Comparison of ENCODE assay signal across 1 cellular context in the genomic region with DNA sequence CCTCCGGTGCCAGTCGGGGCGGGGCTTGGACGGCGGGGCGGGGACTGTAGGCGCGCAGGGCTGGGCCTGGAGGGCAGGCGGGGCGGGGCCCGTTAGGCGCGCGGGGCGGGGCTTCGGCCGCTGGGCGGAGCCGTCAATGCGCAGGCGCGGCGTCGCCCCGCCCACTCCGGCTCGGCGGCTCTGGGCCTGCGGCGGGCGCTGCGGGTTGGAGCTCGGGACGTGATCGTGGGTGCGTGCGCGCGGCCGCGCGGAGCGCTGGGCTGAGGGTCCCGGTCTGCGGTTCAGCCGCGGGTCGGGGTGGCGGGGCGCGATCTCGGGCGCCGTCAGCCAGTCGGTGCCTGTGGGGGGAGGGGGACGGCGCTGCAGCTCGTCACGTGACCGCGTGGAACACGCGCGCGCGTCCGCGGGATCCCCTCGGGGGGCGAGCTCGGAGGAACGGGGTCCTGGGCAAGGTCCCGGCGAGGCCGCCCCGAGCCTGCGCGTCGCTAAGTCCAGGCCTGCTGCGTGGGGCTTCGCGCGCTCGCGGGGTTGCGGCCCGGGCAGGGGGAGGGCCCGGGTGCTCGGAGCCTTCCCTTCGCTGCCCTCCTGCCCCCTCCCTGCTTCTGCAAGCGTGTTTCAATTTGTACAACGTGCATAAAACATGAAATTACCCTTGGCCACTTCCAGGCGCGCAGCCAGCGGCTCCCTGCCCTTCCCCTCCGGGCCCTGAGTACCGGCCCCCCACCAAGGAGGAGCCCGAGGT.
TF ChIP-seq lines count a peak whose summit lies in the region.

A gene (plus strand): TSS at position 164 of the 742 bp plus-strand sequence. CDS start 595 bp downstream, outside the sequence.

TF ChIP-seq in GM12878, 131 proteins besides CTCF, POLR2A, EP300 and RAD21 (continued from another document and continues in another):
- TF ChIP-seq, protein P1, sequence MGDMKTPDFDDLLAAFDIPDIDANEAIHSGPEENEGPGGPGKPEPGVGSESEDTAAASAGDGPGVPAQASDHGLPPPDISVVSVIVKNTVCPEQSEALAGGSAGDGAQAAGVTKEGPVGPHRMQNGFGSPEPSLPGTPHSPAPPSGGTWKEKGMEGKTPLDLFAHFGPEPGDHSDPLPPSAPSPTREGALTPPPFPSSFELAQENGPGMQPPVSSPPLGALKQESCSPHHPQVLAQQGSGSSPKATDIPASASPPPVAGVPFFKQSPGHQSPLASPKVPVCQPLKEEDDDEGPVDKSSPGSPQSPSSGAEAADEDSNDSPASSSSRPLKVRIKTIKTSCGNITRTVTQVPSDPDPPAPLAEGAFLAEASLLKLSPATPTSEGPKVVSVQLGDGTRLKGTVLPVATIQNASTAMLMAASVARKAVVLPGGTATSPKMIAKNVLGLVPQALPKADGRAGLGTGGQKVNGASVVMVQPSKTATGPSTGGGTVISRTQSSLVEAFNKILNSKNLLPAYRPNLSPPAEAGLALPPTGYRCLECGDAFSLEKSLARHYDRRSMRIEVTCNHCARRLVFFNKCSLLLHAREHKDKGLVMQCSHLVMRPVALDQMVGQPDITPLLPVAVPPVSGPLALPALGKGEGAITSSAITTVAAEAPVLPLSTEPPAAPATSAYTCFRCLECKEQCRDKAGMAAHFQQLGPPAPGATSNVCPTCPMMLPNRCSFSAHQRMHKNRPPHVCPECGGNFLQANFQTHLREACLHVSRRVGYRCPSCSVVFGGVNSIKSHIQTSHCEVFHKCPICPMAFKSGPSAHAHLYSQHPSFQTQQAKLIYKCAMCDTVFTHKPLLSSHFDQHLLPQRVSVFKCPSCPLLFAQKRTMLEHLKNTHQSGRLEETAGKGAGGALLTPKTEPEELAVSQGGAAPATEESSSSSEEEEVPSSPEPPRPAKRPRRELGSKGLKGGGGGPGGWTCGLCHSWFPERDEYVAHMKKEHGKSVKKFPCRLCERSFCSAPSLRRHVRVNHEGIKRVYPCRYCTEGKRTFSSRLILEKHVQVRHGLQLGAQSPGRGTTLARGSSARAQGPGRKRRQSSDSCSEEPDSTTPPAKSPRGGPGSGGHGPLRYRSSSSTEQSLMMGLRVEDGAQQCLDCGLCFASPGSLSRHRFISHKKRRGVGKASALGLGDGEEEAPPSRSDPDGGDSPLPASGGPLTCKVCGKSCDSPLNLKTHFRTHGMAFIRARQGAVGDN (IDR thresholded peaks at IDR 0.05), result peak; percentile 80
- TF ChIP-seq MYC (IDR thresholded peaks at IDR 0.05; ENCODE audit: insufficient read depth, insufficient read length, insufficient replicate concordance, low read length, severe bottlenecking) (peak; percentile 70), SMARCA5 (IDR thresholded peaks at IDR 0.05) (peak; percentile 74; the same call in 1 of the 2 replicates), CHD1 (IDR thresholded peaks at IDR 0.05; ENCODE audit: low read depth, low read length) (no peak), GATAD2B (conservative IDR thresholded peaks at IDR 0.05; ENCODE audit: low read depth) (peak; percentile 100), IKZF1 (conservative IDR thresholded peaks at IDR 0.05) (peak; percentile 78), SPI1 (IDR thresholded peaks at IDR 0.05; ENCODE audit: borderline replicate concordance, insufficient read depth, low read depth, low read length) (no peak), RAD51 (IDR thresholded peaks at IDR 0.05) (peak; percentile 86), NRF1 (conservative IDR thresholded peaks at IDR 0.05; ENCODE audit: low read depth, low read length) (peak; percentile 62), LARP7 (IDR thresholded peaks at IDR 0.05) (peak; percentile 88), NR2F1 (conservative IDR thresholded peaks at IDR 0.05) (peak; percentile 71), ETV6 (conservative IDR thresholded peaks at IDR 0.05 in 1 of 2, IDR thresholded peaks at IDR 0.05 in 1 of 2; ENCODE audit: borderline replicate concordance in 1 of 2, low read depth in 1 of 2) (no peak), CHD2 (IDR thresholded peaks at IDR 0.05; ENCODE audit: borderline replicate concordance, low read depth, low read length) (peak; percentile 71), SP1 (IDR thresholded peaks at IDR 0.05; ENCODE audit: low read depth, low read length) (peak; percentile 66), NFXL1 (IDR thresholded peaks at IDR 0.05; ENCODE audit: borderline replicate concordance) (0 out of 2 replicates have a peak, but pooled peaks have one; percentile 64), DPF2 (IDR thresholded peaks at IDR 0.05) (peak; percentile 95), RCOR1 (conservative IDR thresholded peaks at IDR 0.05; ENCODE audit: low read depth, low read length) (peak; percentile 45; the same call in 1 of the 2 replicates), ZNF217 (IDR thresholded peaks at IDR 0.05) (peak; percentile 74; the same call in 1 of the 2 replicates), TARDBP (IDR thresholded peaks at IDR 0.05; ENCODE audit: borderline replicate concordance) (no peak), POLR2AphosphoS2 (IDR thresholded peaks at IDR 0.05; ENCODE audit: low read depth, low read length) (peak; percentile 41; the same call in 1 of the 2 replicates), ASH2L (IDR thresholded peaks at IDR 0.05; ENCODE audit: borderline replicate concordance, low read depth) (0 out of 2 replicates have a peak, but pooled peaks have one; percentile 51), RELA (IDR thresholded peaks at IDR 0.05; ENCODE audit: borderline replicate concordance, partially characterized antibody) (peak; percentile 38), ZNF207 (IDR thresholded peaks at IDR 0.05; ENCODE audit: borderline replicate concordance) (peak; percentile 31; the same call in 1 of the 2 replicates), SIN3A (IDR thresholded peaks at IDR 0.05; ENCODE audit: low read depth, low read length) (peak; percentile 43; the same call in 1 of the 2 replicates)
- TF ChIP-seq, protein P2, sequence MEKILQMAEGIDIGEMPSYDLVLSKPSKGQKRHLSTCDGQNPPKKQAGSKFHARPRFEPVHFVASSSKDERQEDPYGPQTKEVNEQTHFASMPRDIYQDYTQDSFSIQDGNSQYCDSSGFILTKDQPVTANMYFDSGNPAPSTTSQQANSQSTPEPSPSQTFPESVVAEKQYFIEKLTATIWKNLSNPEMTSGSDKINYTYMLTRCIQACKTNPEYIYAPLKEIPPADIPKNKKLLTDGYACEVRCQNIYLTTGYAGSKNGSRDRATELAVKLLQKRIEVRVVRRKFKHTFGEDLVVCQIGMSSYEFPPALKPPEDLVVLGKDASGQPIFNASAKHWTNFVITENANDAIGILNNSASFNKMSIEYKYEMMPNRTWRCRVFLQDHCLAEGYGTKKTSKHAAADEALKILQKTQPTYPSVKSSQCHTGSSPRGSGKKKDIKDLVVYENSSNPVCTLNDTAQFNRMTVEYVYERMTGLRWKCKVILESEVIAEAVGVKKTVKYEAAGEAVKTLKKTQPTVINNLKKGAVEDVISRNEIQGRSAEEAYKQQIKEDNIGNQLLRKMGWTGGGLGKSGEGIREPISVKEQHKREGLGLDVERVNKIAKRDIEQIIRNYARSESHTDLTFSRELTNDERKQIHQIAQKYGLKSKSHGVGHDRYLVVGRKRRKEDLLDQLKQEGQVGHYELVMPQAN (conservative IDR thresholded peaks at IDR 0.05), result peak; percentile 84
- TF ChIP-seq, protein P3, sequence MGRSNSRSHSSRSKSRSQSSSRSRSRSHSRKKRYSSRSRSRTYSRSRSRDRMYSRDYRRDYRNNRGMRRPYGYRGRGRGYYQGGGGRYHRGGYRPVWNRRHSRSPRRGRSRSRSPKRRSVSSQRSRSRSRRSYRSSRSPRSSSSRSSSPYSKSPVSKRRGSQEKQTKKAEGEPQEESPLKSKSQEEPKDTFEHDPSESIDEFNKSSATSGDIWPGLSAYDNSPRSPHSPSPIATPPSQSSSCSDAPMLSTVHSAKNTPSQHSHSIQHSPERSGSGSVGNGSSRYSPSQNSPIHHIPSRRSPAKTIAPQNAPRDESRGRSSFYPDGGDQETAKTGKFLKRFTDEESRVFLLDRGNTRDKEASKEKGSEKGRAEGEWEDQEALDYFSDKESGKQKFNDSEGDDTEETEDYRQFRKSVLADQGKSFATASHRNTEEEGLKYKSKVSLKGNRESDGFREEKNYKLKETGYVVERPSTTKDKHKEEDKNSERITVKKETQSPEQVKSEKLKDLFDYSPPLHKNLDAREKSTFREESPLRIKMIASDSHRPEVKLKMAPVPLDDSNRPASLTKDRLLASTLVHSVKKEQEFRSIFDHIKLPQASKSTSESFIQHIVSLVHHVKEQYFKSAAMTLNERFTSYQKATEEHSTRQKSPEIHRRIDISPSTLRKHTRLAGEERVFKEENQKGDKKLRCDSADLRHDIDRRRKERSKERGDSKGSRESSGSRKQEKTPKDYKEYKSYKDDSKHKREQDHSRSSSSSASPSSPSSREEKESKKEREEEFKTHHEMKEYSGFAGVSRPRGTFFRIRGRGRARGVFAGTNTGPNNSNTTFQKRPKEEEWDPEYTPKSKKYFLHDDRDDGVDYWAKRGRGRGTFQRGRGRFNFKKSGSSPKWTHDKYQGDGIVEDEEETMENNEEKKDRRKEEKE (IDR thresholded peaks at IDR 0.05), result peak; percentile 67; the same call in 1 of the 2 replicates
- TF ChIP-seq, protein P4, sequence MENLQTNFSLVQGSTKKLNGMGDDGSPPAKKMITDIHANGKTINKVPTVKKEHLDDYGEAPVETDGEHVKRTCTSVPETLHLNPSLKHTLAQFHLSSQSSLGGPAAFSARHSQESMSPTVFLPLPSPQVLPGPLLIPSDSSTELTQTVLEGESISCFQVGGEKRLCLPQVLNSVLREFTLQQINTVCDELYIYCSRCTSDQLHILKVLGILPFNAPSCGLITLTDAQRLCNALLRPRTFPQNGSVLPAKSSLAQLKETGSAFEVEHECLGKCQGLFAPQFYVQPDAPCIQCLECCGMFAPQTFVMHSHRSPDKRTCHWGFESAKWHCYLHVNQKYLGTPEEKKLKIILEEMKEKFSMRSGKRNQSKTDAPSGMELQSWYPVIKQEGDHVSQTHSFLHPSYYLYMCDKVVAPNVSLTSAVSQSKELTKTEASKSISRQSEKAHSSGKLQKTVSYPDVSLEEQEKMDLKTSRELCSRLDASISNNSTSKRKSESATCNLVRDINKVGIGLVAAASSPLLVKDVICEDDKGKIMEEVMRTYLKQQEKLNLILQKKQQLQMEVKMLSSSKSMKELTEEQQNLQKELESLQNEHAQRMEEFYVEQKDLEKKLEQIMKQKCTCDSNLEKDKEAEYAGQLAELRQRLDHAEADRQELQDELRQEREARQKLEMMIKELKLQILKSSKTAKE (IDR thresholded peaks at IDR 0.05; ENCODE audit: low read depth, poor library complexity, severe bottlenecking), result no peak
- TF ChIP-seq, protein P5, sequence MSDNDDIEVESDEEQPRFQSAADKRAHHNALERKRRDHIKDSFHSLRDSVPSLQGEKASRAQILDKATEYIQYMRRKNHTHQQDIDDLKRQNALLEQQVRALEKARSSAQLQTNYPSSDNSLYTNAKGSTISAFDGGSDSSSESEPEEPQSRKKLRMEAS (IDR thresholded peaks at IDR 0.05; ENCODE audit: low read depth, low read length), result peak; percentile 46; the same call in 1 of the 2 replicates
- TF ChIP-seq, protein P6, sequence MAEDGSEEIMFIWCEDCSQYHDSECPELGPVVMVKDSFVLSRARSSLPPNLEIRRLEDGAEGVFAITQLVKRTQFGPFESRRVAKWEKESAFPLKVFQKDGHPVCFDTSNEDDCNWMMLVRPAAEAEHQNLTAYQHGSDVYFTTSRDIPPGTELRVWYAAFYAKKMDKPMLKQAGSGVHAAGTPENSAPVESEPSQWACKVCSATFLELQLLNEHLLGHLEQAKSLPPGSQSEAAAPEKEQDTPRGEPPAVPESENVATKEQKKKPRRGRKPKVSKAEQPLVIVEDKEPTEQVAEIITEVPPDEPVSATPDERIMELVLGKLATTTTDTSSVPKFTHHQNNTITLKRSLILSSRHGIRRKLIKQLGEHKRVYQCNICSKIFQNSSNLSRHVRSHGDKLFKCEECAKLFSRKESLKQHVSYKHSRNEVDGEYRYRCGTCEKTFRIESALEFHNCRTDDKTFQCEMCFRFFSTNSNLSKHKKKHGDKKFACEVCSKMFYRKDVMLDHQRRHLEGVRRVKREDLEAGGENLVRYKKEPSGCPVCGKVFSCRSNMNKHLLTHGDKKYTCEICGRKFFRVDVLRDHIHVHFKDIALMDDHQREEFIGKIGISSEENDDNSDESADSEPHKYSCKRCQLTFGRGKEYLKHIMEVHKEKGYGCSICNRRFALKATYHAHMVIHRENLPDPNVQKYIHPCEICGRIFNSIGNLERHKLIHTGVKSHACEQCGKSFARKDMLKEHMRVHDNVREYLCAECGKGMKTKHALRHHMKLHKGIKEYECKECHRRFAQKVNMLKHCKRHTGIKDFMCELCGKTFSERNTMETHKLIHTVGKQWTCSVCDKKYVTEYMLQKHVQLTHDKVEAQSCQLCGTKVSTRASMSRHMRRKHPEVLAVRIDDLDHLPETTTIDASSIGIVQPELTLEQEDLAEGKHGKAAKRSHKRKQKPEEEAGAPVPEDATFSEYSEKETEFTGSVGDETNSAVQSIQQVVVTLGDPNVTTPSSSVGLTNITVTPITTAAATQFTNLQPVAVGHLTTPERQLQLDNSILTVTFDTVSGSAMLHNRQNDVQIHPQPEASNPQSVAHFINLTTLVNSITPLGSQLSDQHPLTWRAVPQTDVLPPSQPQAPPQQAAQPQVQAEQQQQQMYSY (CRISPR knock-in tag; IDR thresholded peaks at IDR 0.05), result peak; percentile 74
- TF ChIP-seq, protein P7, sequence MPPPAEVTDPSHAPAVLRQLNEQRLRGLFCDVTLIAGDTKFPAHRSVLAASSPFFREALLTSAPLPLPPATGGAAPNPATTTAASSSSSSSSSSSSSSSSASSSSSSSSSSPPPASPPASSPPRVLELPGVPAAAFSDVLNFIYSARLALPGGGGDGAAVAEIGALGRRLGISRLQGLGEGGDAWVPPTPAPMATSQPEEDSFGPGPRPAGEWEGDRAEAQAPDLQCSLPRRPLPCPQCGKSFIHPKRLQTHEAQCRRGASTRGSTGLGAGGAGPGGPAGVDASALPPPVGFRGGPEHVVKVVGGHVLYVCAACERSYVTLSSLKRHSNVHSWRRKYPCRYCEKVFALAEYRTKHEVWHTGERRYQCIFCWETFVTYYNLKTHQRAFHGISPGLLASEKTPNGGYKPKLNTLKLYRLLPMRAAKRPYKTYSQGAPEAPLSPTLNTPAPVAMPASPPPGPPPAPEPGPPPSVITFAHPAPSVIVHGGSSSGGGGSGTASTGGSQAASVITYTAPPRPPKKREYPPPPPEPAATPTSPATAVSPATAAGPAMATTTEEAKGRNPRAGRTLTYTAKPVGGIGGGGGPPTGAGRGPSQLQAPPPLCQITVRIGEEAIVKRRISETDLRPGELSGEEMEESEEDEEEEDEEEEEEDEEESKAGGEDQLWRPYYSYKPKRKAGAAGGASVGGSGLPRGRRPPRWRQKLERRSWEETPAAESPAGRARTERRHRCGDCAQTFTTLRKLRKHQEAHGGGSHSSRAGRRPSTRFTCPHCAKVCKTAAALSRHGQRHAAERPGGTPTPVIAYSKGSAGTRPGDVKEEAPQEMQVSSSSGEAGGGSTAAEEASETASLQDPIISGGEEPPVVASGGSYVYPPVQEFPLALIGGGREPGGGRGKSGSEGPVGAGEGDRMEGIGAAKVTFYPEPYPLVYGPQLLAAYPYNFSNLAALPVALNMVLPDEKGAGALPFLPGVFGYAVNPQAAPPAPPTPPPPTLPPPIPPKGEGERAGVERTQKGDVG (CRISPR knock-in tag; IDR thresholded peaks at IDR 0.05), result peak; percentile 39; the same call in 1 of the 2 replicates
- TF ChIP-seq, protein P8, sequence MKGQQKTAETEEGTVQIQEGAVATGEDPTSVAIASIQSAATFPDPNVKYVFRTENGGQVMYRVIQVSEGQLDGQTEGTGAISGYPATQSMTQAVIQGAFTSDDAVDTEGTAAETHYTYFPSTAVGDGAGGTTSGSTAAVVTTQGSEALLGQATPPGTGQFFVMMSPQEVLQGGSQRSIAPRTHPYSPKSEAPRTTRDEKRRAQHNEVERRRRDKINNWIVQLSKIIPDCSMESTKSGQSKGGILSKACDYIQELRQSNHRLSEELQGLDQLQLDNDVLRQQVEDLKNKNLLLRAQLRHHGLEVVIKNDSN (IDR thresholded peaks at IDR 0.05; ENCODE audit: borderline replicate concordance, extremely low read length, insufficient read depth, low read depth, low read length), result peak; percentile 97
